In the genomic region with DNA sequence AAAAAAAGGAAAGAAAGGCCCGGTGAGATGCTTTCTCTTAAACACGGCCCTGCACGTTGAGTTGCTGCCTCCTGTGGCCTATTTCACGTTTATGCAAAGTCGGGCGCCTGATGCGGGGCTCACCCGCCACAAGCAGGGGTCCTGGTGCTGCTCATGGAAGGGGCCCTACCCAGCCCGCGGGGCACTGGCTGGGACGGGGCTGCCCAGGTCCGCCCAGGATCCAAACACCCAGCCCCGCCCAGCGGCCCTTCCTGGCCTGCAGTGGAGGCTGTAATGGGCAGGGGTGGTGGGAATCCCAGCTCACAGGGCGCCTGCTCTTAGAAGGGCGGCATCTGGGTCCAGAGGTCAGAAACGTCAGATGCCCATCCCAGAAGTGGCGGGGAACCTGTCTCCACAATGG, we compare ENCODE assay signal across 9 cellular contexts. TPM values are rescaled to one million over a fixed set of nuclear protein-coding genes. Genes with fewer than 3 reads are reported as not detected.
DNase-seq lines count a peak whose midpoint lies in the region; ATAC-seq and TF ChIP-seq lines count a peak whose summit lies in the region.
"Had no signal": no experiment of that assay in that cellular context is flagged by ENCODE, and none has a peak within 500 bp of the region (broad histone marks: within the 10 kb centered on the region; RNA-seq: fewer than 3 reads in every experiment).

No MANE protein-coding gene starts in this region.

- H3K27ac ChIP-seq in CD8-positive, alpha-beta T cell (ENCODE audit: low read depth, low read length) = no peak overlapping the region
- H3K27ac ChIP-seq in WERI-Rb-1 (no peak overlapping the region), gastroesophageal sphincter (peak overlapping the region; percentile 77 to 100 (median 98)), ovary (peak overlapping the region; percentile 58 to 75)

- no peaks in the 10 kb centered on the region for H3K9me3 ChIP-seq in CD8-positive, alpha-beta T cell (ENCODE audit: low read length)
- H3K9me3 ChIP-seq in WERI-Rb-1 (ENCODE audit: severe bottlenecking) = peaks cover 2% of the 10 kb centered on the region
- peaks cover 0 to 10% (median 0%) of the 10 kb centered on the region in 3 donors for H3K9me3 ChIP-seq in gastroesophageal sphincter
- no peaks in the 10 kb centered on the region for H3K9me3 ChIP-seq in ovary

- H3K4me3 ChIP-seq in CD8-positive, alpha-beta T cell (ENCODE audit: low read depth, low read length) = no peak overlapping the region
- H3K4me3 ChIP-seq in WERI-Rb-1 (ENCODE audit: low read depth, low read length) = no peak overlapping the region
- peak overlapping the region; percentile 93 to 99 for H3K4me3 ChIP-seq in gastroesophageal sphincter
- peak overlapping the region; percentile 76 for H3K4me3 ChIP-seq in ovary

- POLR2A ChIA-PET in CD8-positive, alpha-beta T cell (lab: Charles Lee) = no interaction called here

- no peak for TF ChIP-seq CTCF in CD8-positive, alpha-beta T cell (IDR thresholded peaks at IDR 0.05)
- TF ChIP-seq CTCF in WERI-Rb-1 (IDR thresholded peaks at IDR 0.05; ENCODE audit: low read depth, low read length) (no peak), gastroesophageal sphincter (IDR thresholded peaks at IDR 0.05) (peak in 2 of 4 experiments; percentile 20 to 28), ovary (IDR thresholded peaks at IDR 0.05) (peak in 1 of 3 donors; percentile 39)

- no peak overlapping the region for H3K27ac Mint-ChIP-seq in CD8-positive, alpha-beta T cell

- peaks cover 18% of the 10 kb centered on the region for H3K4me1 Mint-ChIP-seq in CD8-positive, alpha-beta T cell (ENCODE audit: low read depth)

- H3K4me1 ChIP-seq in CD8-positive, alpha-beta T cell (ENCODE audit: insufficient read depth, low read length) = peaks cover 10% of the 10 kb centered on the region
- H3K4me1 ChIP-seq in gastroesophageal sphincter (peaks cover 4 to 60% (median 5%) of the 10 kb centered on the region in 3 donors), ovary (ENCODE audit: insufficient read depth) (peaks cover 4% of the 10 kb centered on the region)

- H3K9me3 Mint-ChIP-seq in CD8-positive, alpha-beta T cell = peaks cover 21% of the 10 kb centered on the region

- H3K36me3 ChIP-seq in CD8-positive, alpha-beta T cell (ENCODE audit: insufficient read depth, low read length) = no peaks in the 10 kb centered on the region
- no peaks in the 10 kb centered on the region for H3K36me3 ChIP-seq in WERI-Rb-1
- no peaks in the 10 kb centered on the region for H3K36me3 ChIP-seq in gastroesophageal sphincter
- no peaks in the 10 kb centered on the region for H3K36me3 ChIP-seq in ovary

- WGBS in gastroesophageal sphincter (ENCODE audit: low coverage in 1 of 2), 2 donors = 0 to 18% methylated on average over 3 to 5 of the region's 18 CpGs
- WGBS in ovary, 3 donors = 2 to 16% (median 5%) methylated on average over 18 of the region's 18 CpGs

- intact Hi-C loops in CD8-positive, alpha-beta T cell (cut with DNase I, micrococcal nuclease) = loop anchor here in 1 of 2 experiments (2.0 kb wide), 1 partner anchor 127 kb away; no protein-coding TSS in a partner anchor
- intact Hi-C loops in ovary (cut with DNase I) = loop anchor here (2.0 to 10.0 kb wide), 5 partner anchors 41 to 127 kb away; no protein-coding TSS in a partner anchor

- CTCF ChIA-PET in CD8-positive, alpha-beta T cell (lab: Charles Lee) = interaction anchor here (0.8 to 1.2 kb wide), 2 partner anchors 126 to 127 kb away, joined by 3 to 4 read pairs; no protein-coding TSS in a partner anchor

- H3K27me3 ChIP-seq in CD8-positive, alpha-beta T cell (ENCODE audit: insufficient read depth, low read length) = no peaks in the 10 kb centered on the region
- H3K27me3 ChIP-seq in WERI-Rb-1 (ENCODE audit: insufficient read depth, low read depth, severe bottlenecking) (no peaks in the 10 kb centered on the region), gastroesophageal sphincter (peaks cover 5% of the 10 kb centered on the region), ovary (no peaks in the 10 kb centered on the region)

- TF ChIP-seq EP300 in gastroesophageal sphincter (IDR thresholded peaks at IDR 0.05) = no peak
- no peak for TF ChIP-seq EP300 in ovary (IDR thresholded peaks at IDR 0.05)

- no peak for ATAC-seq in CD8-positive, alpha-beta T cell
- no peak for ATAC-seq in gastroesophageal sphincter
- no peak for ATAC-seq in HG02642 (IDR thresholded peaks at IDR 0.05; ENCODE audit: poor library complexity, unreplicated experiment)
- ATAC-seq in HG03025 (IDR thresholded peaks at IDR 0.05; ENCODE audit: low FRiP score, unreplicated experiment) = no peak

- no peaks in the 10 kb centered on the region for H3K36me3 Mint-ChIP-seq in CD8-positive, alpha-beta T cell

- peak overlapping the region; percentile 74 for H3K4me3 Mint-ChIP-seq in CD8-positive, alpha-beta T cell

- peak in 3 of 7 experiments; percentile 8 to 48 (median 47) for DNase-seq in CD8-positive, alpha-beta T cell
- DNase-seq in WERI-Rb-1 (peak; percentile 13), ovary (peak; percentile 49 to 70 (median 60)), NCI-H510A treated with DMSO at 0.1 percent for 48 hours (lab: John Stamatoyannopoulos, UW) (no peak), NCI-H2107 (lab: John Stamatoyannopoulos, UW) (no peak)

- H3K27me3 Mint-ChIP-seq in CD8-positive, alpha-beta T cell (ENCODE audit: low read depth) = peaks cover 23% of the 10 kb centered on the region

- TF ChIP-seq POLR2A in gastroesophageal sphincter (IDR thresholded peaks at IDR 0.05) (no peak), ovary (IDR thresholded peaks at IDR 0.05) (no peak)

RNA-seq across cellular contexts. Expression of gene COL6A2, which starts 1.6 kb away (rescaled TPM):
- 10 to 100 TPM; 74.4 to 80.6 TPM for total RNA-seq in CD8-positive, alpha-beta T cell
- 1,000 to 10,000 TPM in 3 of 4 donors, 100 to 1,000 TPM in 1; 720 to 1,286 (median 1,215) TPM for total RNA-seq in gastroesophageal sphincter
- total RNA-seq in ovary = 1,000 to 10,000 TPM in 1 of 7 donors, 100 to 1,000 TPM in 6; 222 to 1,092 (median 831) TPM
- polyA plus RNA-seq in ovary = 100 to 1,000 TPM in 1 of 2 donors, 10 to 100 TPM in 1; 50.9 to 818 TPM

RNA-seq across cellular contexts. Expression of gene FTCD, which starts 55.9 kb away (rescaled TPM):
- 1 to 10 TPM in 1 of 2 experiments, under 1 TPM in 1; 0.72 to 1.3 TPM for total RNA-seq in CD8-positive, alpha-beta T cell
- total RNA-seq in gastroesophageal sphincter = 1 to 10 TPM in 1 of 4 donors, under 1 TPM in 1, not detected in 2; 0.31 to 1.5 TPM
- total RNA-seq in ovary = 1 to 10 TPM in 5 of 7 donors, under 1 TPM in 2; 0.83 to 7.5 (median 3.8) TPM
- polyA plus RNA-seq in ovary = 1 to 10 TPM in 1 of 2 donors, not detected in 1; 3.5 TPM
- total RNA-seq: bronchial epithelial cell had no signal

Comparison
In these comparisons a context has a peak if more than half of its experiments do, and no peak if none do; other contexts are left out.
1. DNase-seq: peak in WERI-Rb-1 (single experiment) and ovary (5 of 5); none in NCI-H510A treated with DMSO at 0.1 percent for 48 hours (single experiment) and NCI-H2107 (single experiment).
2. H3K27ac ChIP-seq: peak in gastroesophageal sphincter (4 of 4) and ovary (2 of 2); none in CD8-positive, alpha-beta T cell (single experiment) and WERI-Rb-1 (single experiment).
3. H3K4me3 ChIP-seq: peak in gastroesophageal sphincter (2 of 2) and ovary (single experiment); none in CD8-positive, alpha-beta T cell (single experiment) and WERI-Rb-1 (single experiment).